Comparison of ENCODE assay signal across 11 cellular contexts in genomic region chr14:54686219-54686870, GRCh38.
DNase-seq lines count a peak whose midpoint lies in the region; ATAC-seq, FAIRE-seq and TF ChIP-seq lines count a peak whose summit lies in the region.
"Had no signal": no experiment of that assay in that cellular context is flagged by ENCODE, and none has a peak within 500 bp of the region (broad histone marks: within the 10 kb centered on the region; RNA-seq: fewer than 3 reads in every experiment).

No MANE protein-coding gene starts in this region.

- TF ChIP-seq RAD21 in liver (IDR thresholded peaks at IDR 0.05) (no peak), HepG2 (CRISPR knock-in tag; IDR thresholded peaks at IDR 0.05) (no peak)

- H3K9ac ChIP-seq in liver (ENCODE audit: low read depth in 1 of 2, low read length in 2 of 2) (no peak overlapping the region), HepG2 (ENCODE audit: insufficient read depth, low read depth, low read length) (no peak overlapping the region), neural progenitor cell (no peak overlapping the region)
- H3K9ac ChIP-seq: BLaER1 had no signal

- CTCF ChIA-PET in HepG2 (lab: Yijun Ruan, JAX; ENCODE audit: low intra/inter-chr PET ratio, low total read pairs), result no interaction called here

- intact Hi-C loops in HepG2 (cut with micrococcal nuclease; ENCODE audit: unreplicated experiment), result no loop called here

- no peak overlapping the region for H3K4me3 ChIP-seq in liver (ENCODE audit: low read depth in 1 of 3, low read length in 3 of 3)
- H3K4me3 ChIP-seq in HepG2 (replicated peaks in 1 of 3; ENCODE audit: insufficient read depth in 1 of 3, low read depth in 2 of 3, low read length in 3 of 3), result no peak overlapping the region
- no peak overlapping the region for H3K4me3 ChIP-seq in fibroblast of mammary gland (ENCODE audit: control insufficient read depth, low read depth, low read length)
- peak overlapping the region; percentile 40 for H3K4me3 ChIP-seq in osteoblast (ENCODE audit: insufficient read depth, low read length)
- H3K4me3 ChIP-seq in neural progenitor cell, result no peak overlapping the region
- H3K4me3 ChIP-seq: BLaER1 had no signal

- H3K4me1 Mint-ChIP-seq in neural progenitor cell, result peaks cover 18% of the 10 kb centered on the region

- no peak for FAIRE-seq in HepG2 (lab: Jason Lieb, UNC)
- FAIRE-seq in GM12891 (lab: Jason Lieb, UNC), result no peak

- H4K20me1 ChIP-seq in HepG2 (ENCODE audit: insufficient read depth, low read length), result no peaks in the 10 kb centered on the region
- H4K20me1 ChIP-seq in osteoblast (ENCODE audit: insufficient read depth, low read length), result no peaks in the 10 kb centered on the region
- no peaks in the 10 kb centered on the region for H4K20me1 ChIP-seq in neural progenitor cell (ENCODE audit: low read depth)

- H3K4me1 ChIP-seq in liver (ENCODE audit: control insufficient read depth in 4 of 4, insufficient read depth in 4 of 4, low read length in 3 of 4) (peaks cover 0 to 6% (median 2%) of the 10 kb centered on the region in 4 donors), HepG2 (ENCODE audit: insufficient read depth, low read length) (peaks cover 8% of the 10 kb centered on the region; the same call in 1 of the 2 replicates), osteoblast (ENCODE audit: insufficient read depth, low read length) (peaks cover 58% of the 10 kb centered on the region), neural progenitor cell (peaks cover 16% of the 10 kb centered on the region)

- H3K9me3 ChIP-seq in liver (ENCODE audit: control insufficient read depth in 4 of 4, low read length in 3 of 4) (no peaks in the 10 kb centered on the region), HepG2 (ENCODE audit: low read length) (no peaks in the 10 kb centered on the region), osteoblast (ENCODE audit: low read depth, low read length) (no peaks in the 10 kb centered on the region), neural progenitor cell (ENCODE audit: low read depth) (no peaks in the 10 kb centered on the region)

- POLR2A ChIA-PET in HepG2 (lab: Yijun Ruan, JAX), result no interaction called here

- H2AFZ ChIP-seq in HepG2 (ENCODE audit: low read length) (no peak overlapping the region), osteoblast (ENCODE audit: low read length) (no peak overlapping the region), neural progenitor cell (replicated peaks) (no peak overlapping the region)

- in situ Hi-C loops in HepG2 (cut with HindIII; ENCODE audit: extremely low pct_ligation_motif_present, low pct_unique_long_range_greater_than_20kb), result no loop called here

- TF ChIP-seq POLR2A in HepG2 (IDR thresholded peaks at IDR 0.05; ENCODE audit: insufficient read depth in 1 of 2, low read depth in 2 of 2, low read length in 2 of 2), result no peak
- no peak for TF ChIP-seq POLR2A in GM12891 (IDR thresholded peaks at IDR 0.05; ENCODE audit: low read depth, low read length)

- TF ChIP-seq CTCF in liver (IDR thresholded peaks at IDR 0.05; ENCODE audit: low read depth, low read length, missing input control), result no peak
- TF ChIP-seq CTCF in HepG2 (CRISPR knock-in tag; IDR thresholded peaks at IDR 0.05), result no peak
- no peak for TF ChIP-seq CTCF in fibroblast of mammary gland (conservative IDR thresholded peaks at IDR 0.05; ENCODE audit: control insufficient read depth, insufficient read depth, low read depth, low read length)
- TF ChIP-seq CTCF in osteoblast (IDR thresholded peaks at IDR 0.05; ENCODE audit: extremely low read depth, low read depth, low read length), result no peak
- no peak for TF ChIP-seq CTCF in neural progenitor cell (IDR thresholded peaks at IDR 0.05)

- WGBS in liver, result 59% methylated on average over 8 of the region's 8 CpGs
- 96% methylated on average over 7 of the region's 8 CpGs for WGBS in HepG2 (ENCODE audit: low lambda C conversion rate)

- no TSS peak for BruUV-seq in HepG2 (replicated peaks; lab: Mats Ljungman, UMichigan)

- no peaks in the 10 kb centered on the region for H3K36me3 Mint-ChIP-seq in neural progenitor cell

- H3K36me3 ChIP-seq in liver (ENCODE audit: control insufficient read depth in 4 of 4, insufficient read depth in 3 of 4, low read depth in 1 of 4, low read length in 3 of 4) (no peaks in the 10 kb centered on the region), HepG2 (replicated peaks in 1 of 2; ENCODE audit: control insufficient read depth in 1 of 2, insufficient read depth in 2 of 2, low read length in 2 of 2) (peaks cover 2 to 16% of the 10 kb centered on the region in 2 experiments; a peak in 3 of 5 replicates), osteoblast (ENCODE audit: insufficient read depth, low read length) (no peaks in the 10 kb centered on the region), neural progenitor cell (no peaks in the 10 kb centered on the region)

- TF ChIP-seq EP300 in HepG2 (IDR thresholded peaks at IDR 0.05; ENCODE audit: low read depth in 2 of 2, low read length in 2 of 2) (no peak), HepG2 (CRISPR knock-in tag; IDR thresholded peaks at IDR 0.05; ENCODE audit: borderline replicate concordance) (no peak)

- H3K9me3 Mint-ChIP-seq in neural progenitor cell, result no peaks in the 10 kb centered on the region

- H3K4me2 ChIP-seq in HepG2 (ENCODE audit: low read depth, low read length) (no peak overlapping the region), osteoblast (ENCODE audit: insufficient read depth, low read length) (peak overlapping the region; percentile 72), neural progenitor cell (no peak overlapping the region)
- H3K4me2 ChIP-seq: BLaER1 had no signal

- H3K27me3 Mint-ChIP-seq in neural progenitor cell (ENCODE audit: insufficient read depth, low read depth), result peaks cover 2% of the 10 kb centered on the region

- ATAC-seq in HepG2, result no peak
- ATAC-seq in GM18909 (IDR thresholded peaks at IDR 0.05; ENCODE audit: poor library complexity, unreplicated experiment), result no peak

- H3K27ac ChIP-seq in liver (ENCODE audit: low read depth in 1 of 2, low read length in 2 of 2) (peak overlapping the region; percentile 52 to 54), HepG2 (ENCODE audit: extremely low read length, insufficient read depth, low read length) (no peak overlapping the region), osteoblast (ENCODE audit: low read depth, low read length) (peak overlapping the region; percentile 96), neural progenitor cell (no peak overlapping the region)
- H3K27ac ChIP-seq: BLaER1 had no signal

- H3F3A ChIP-seq in neural progenitor cell (ENCODE audit: low read depth), result no peaks in the 10 kb centered on the region

- H3K79me2 ChIP-seq in HepG2 (ENCODE audit: insufficient read depth, low read length), result peaks cover 18% of the 10 kb centered on the region
- peaks cover 70% of the 10 kb centered on the region for H3K79me2 ChIP-seq in osteoblast (ENCODE audit: insufficient read depth, low read length)
- H3K79me2 ChIP-seq in neural progenitor cell (ENCODE audit: low read depth), result no peaks in the 10 kb centered on the region

- H3K27ac Mint-ChIP-seq in neural progenitor cell, result no peak overlapping the region
- H3K27ac Mint-ChIP-seq: activated CD8-positive, alpha-beta T cell treated with anti-CD3 and anti-CD28 coated beads, Interleukin-2, amount 10 ng/mL, durations not matched to agents 7 days and 5 days had no signal

- H3K27me3 ChIP-seq in liver (ENCODE audit: control insufficient read depth in 4 of 4, insufficient read depth in 4 of 4, low read length in 3 of 4) (no peaks in the 10 kb centered on the region), HepG2 (ENCODE audit: control insufficient read depth in 1 of 2, insufficient read depth in 2 of 2, low read length in 2 of 2) (no peaks in the 10 kb centered on the region), osteoblast (ENCODE audit: insufficient read depth, low read length) (no peaks in the 10 kb centered on the region), neural progenitor cell (no peaks in the 10 kb centered on the region)
- H3K27me3 ChIP-seq: BLaER1 had no signal

- DNase-seq in HepG2 (ENCODE audit: low spot score), result no peak
- DNase-seq in fibroblast of mammary gland (ENCODE audit: low read depth), result peak; percentile 90
- peak; percentile 89 for DNase-seq in osteoblast (ENCODE audit: insufficient read length, low spot score, missing footprints)
- DNase-seq in neural progenitor cell (ENCODE audit: low spot score), result no peak
- no peak for DNase-seq in stimulated activated CD4-positive, alpha-beta T cell treated with anti-CD3 and anti-CD28 coated beads, Interleukin-4, amount 100 ng/mL, for 4 hours
- DNase-seq in GM12891 (ENCODE audit: insufficient read length, low spot score), result no peak
- DNase-seq: stimulated activated CD4-positive, alpha-beta T cell treated with anti-CD3 and anti-CD28 coated beads, Interleukin-12 subunit alpha, Interleukin-12 subunit beta, amount 100 ng/mL, for 4 hours had no signal

- H3K4me3 Mint-ChIP-seq in neural progenitor cell, result no peak overlapping the region
- H3K4me3 Mint-ChIP-seq: activated CD8-positive, alpha-beta T cell treated with anti-CD3 and anti-CD28 coated beads, Interleukin-2, amount 10 ng/mL, durations not matched to agents 7 days and 5 days had no signal

TF ChIP-seq in liver, 16 proteins besides CTCF, POLR2A, EP300 and RAD21 (continues in another document):
- no peak for TF ChIP-seq HNF4G (IDR thresholded peaks at IDR 0.05)

TF ChIP-seq in HepG2, 621 proteins besides CTCF, POLR2A, EP300 and RAD21 (continues in another document):
- TF ChIP-seq SMARCE1 (IDR thresholded peaks at IDR 0.05; ENCODE audit: borderline replicate concordance) (no peak), FOXO1 (CRISPR knock-in tag; IDR thresholded peaks at IDR 0.05) (no peak), SP4 (CRISPR knock-in tag; IDR thresholded peaks at IDR 0.05) (no peak), KAT8 (CRISPR knock-in tag; IDR thresholded peaks at IDR 0.05) (no peak), ZC3H4 (CRISPR knock-in tag; IDR thresholded peaks at IDR 0.05; ENCODE audit: borderline replicate concordance) (no peak), ZNF331 (CRISPR knock-in tag; IDR thresholded peaks at IDR 0.05) (no peak), CEBPB (IDR thresholded peaks at IDR 0.05; ENCODE audit: borderline replicate concordance, low read depth, low read length) (no peak), ZFP36L1 (CRISPR knock-in tag; IDR thresholded peaks at IDR 0.05) (no peak), RBAK (CRISPR knock-in tag; IDR thresholded peaks at IDR 0.05) (no peak)

TF ChIP-seq in GM12891, 5 proteins besides CTCF, POLR2A, EP300 and RAD21:
- TF ChIP-seq POLR2AphosphoS5 (IDR thresholded peaks at IDR 0.05; ENCODE audit: low read depth, low read length), result no peak
- TF ChIP-seq TAF1 (IDR thresholded peaks at IDR 0.05; ENCODE audit: low read depth, low read length), result no peak
- no peak for TF ChIP-seq SPI1 (IDR thresholded peaks at IDR 0.05; ENCODE audit: low read depth, low read length)

Comparison
In these comparisons a context has a peak if more than half of its experiments do, and no peak if none do; other contexts are left out.
1. H3K27ac ChIP-seq: peak in liver (2 of 2) and osteoblast (single experiment); none in HepG2 (single experiment) and neural progenitor cell (single experiment).
2. DNase-seq: peak in fibroblast of mammary gland (single experiment) and osteoblast (single experiment); none in HepG2 (single experiment), neural progenitor cell (single experiment), stimulated activated CD4-positive, alpha-beta T cell treated with anti-CD3 and anti-CD28 coated beads, Interleukin-4, amount 100 ng/mL, for 4 hours (0 of 2) and GM12891 (single experiment).